In genomic region chr13:21232196-21232595, GRCh38 we compare ENCODE assay signal across 13 cellular contexts. TPM values are rescaled to one million over a fixed set of nuclear protein-coding genes. Genes with fewer than 3 reads are reported as not detected.
DNase-seq lines count a peak whose midpoint lies in the region; ATAC-seq and TF ChIP-seq lines count a peak whose summit lies in the region.
"Had no signal": no experiment of that assay in that cellular context is flagged by ENCODE, and none has a peak within 500 bp of the region (broad histone marks: within the 10 kb centered on the region; RNA-seq: fewer than 3 reads in every experiment).

No MANE protein-coding gene starts in this region.

- H3K4me1 ChIP-seq in right cardiac atrium (ENCODE audit: control insufficient read depth, insufficient read depth, low read length): no peaks in the 10 kb centered on the region
- H3K4me1 ChIP-seq in thymus (ENCODE audit: control insufficient read depth, insufficient read depth, low read length): peaks cover 27% of the 10 kb centered on the region
- H3K4me1 ChIP-seq: colonic mucosa had no signal

- H3K9me3 ChIP-seq in right cardiac atrium (ENCODE audit: control insufficient read depth, low read length): no peaks in the 10 kb centered on the region
- H3K9me3 ChIP-seq in thymus (ENCODE audit: control insufficient read depth): no peaks in the 10 kb centered on the region
- H3K9me3 ChIP-seq: colonic mucosa had no signal

- 50% methylated on average over 8 of the region's 8 CpGs for WGBS in right cardiac atrium
- 26% methylated on average over 8 of the region's 8 CpGs for WGBS in thymus

- H3K27ac ChIP-seq in right cardiac atrium (ENCODE audit: low read length) (no peak overlapping the region), thymus (ENCODE audit: low read depth) (peak overlapping the region; percentile 33)
- H3K27ac ChIP-seq: colonic mucosa had no signal

- ATAC-seq in right cardiac atrium (peak; percentile 76 to 78), GM19328 (IDR thresholded peaks at IDR 0.05; ENCODE audit: unreplicated experiment) (no peak), HG02884 (IDR thresholded peaks at IDR 0.05; ENCODE audit: unreplicated experiment) (no peak)

- H3K9me3 Mint-ChIP-seq in activated naive CD4-positive, alpha-beta T cell treated with anti-CD3 and anti-CD28 coated beads, Interleukin-2, amount 10 ng/mL, durations not matched to agents 7 days and 5 days: no peaks in the 10 kb centered on the region
- no peaks in the 10 kb centered on the region for H3K9me3 Mint-ChIP-seq in activated naive CD4-positive, alpha-beta T cell treated with anti-CD3 and anti-CD28 coated beads for 36 hours
- H3K9me3 Mint-ChIP-seq in MCF 10A (ENCODE audit: unreplicated experiment): no peaks in the 10 kb centered on the region
- H3K9me3 Mint-ChIP-seq: activated B cell treated with CpG ODN at 0.5 μM for 24 hours had no signal

- CTCF ChIA-PET in activated naive CD4-positive, alpha-beta T cell treated with anti-CD3 and anti-CD28 coated beads, Interleukin-2, amount 10 ng/mL, durations not matched to agents 7 days and 5 days (lab: Charles Lee): interaction anchor here (1.2 to 1.7 kb wide), 3 partner anchors 13 to 122 kb away, joined by 3 to 5 read pairs (median 3); no protein-coding TSS in a partner anchor
- CTCF ChIA-PET in activated naive CD4-positive, alpha-beta T cell treated with anti-CD3 and anti-CD28 coated beads for 36 hours (lab: Charles Lee): interaction anchor here (0.9 to 1.4 kb wide), 2 partner anchors 13 to 233 kb away, joined by 3 to 8 read pairs; no protein-coding TSS in a partner anchor
- CTCF ChIA-PET in MCF 10A (lab: Yijun Ruan, JAX): no interaction called here

- POLR2A ChIA-PET in MCF 10A (lab: Yijun Ruan, JAX): interaction anchor here (0.7 to 2.2 kb wide), 3 partner anchors 55 to 149 kb away, joined by 3 to 9 read pairs (median 3); partner anchors contain the start of genes MRPL57 and SKA3

- no TSS peak for BruUV-seq in MCF 10A (replicated peaks; lab: Mats Ljungman, UMichigan)

- H3K27me3 ChIP-seq in right cardiac atrium (ENCODE audit: control insufficient read depth, insufficient read depth) (no peaks in the 10 kb centered on the region), thymus (ENCODE audit: control insufficient read depth, insufficient read depth) (no peaks in the 10 kb centered on the region)
- H3K27me3 ChIP-seq: colonic mucosa had no signal

- no peak for TF ChIP-seq CTCF in MCF 10A (IDR thresholded peaks at IDR 0.05; ENCODE audit: unreplicated experiment)

- intact Hi-C loops in activated naive CD4-positive, alpha-beta T cell treated with anti-CD3 and anti-CD28 coated beads for 36 hours (cut with micrococcal nuclease): no loop called here
- intact Hi-C loops in MCF 10A (cut with micrococcal nuclease): no loop called here
- intact Hi-C loops in right cardiac atrium (cut with DNase I): no loop called here

- H3K36me3 ChIP-seq in thymus (ENCODE audit: control insufficient read depth, insufficient read depth): no peaks in the 10 kb centered on the region
- H3K36me3 ChIP-seq: colonic mucosa had no signal

- H3K4me3 ChIP-seq in right cardiac atrium (ENCODE audit: low read length) (no peak overlapping the region), thymus (ENCODE audit: low read length) (no peak overlapping the region)
- H3K4me3 ChIP-seq: colonic mucosa had no signal

- H3K36me3 Mint-ChIP-seq in activated naive CD4-positive, alpha-beta T cell treated with anti-CD3 and anti-CD28 coated beads, Interleukin-2, amount 10 ng/mL, durations not matched to agents 7 days and 5 days: no peaks in the 10 kb centered on the region
- H3K36me3 Mint-ChIP-seq in activated naive CD4-positive, alpha-beta T cell treated with anti-CD3 and anti-CD28 coated beads for 36 hours (ENCODE audit: low read depth): no peaks in the 10 kb centered on the region
- H3K36me3 Mint-ChIP-seq in MCF 10A (ENCODE audit: insufficient read depth, unreplicated experiment): no peaks in the 10 kb centered on the region

- no peak for DNase-seq in activated naive CD4-positive, alpha-beta T cell treated with anti-CD3 and anti-CD28 coated beads, Interleukin-2, amount 10 ng/mL, durations not matched to agents 7 days and 5 days
- no peak for DNase-seq in activated naive CD4-positive, alpha-beta T cell treated with anti-CD3 and anti-CD28 coated beads for 36 hours
- DNase-seq in MCF 10A (ENCODE audit: unreplicated experiment) (peak; percentile 26), right cardiac atrium (peak in 2 of 3 donors; percentile 30 to 53), NCI-H187 (lab: John Stamatoyannopoulos, UW) (no peak)
- DNase-seq: activated B cell treated with CpG ODN at 0.5 μM for 24 hours; colonic mucosa; NCI-H1092; NCI-H748 treated with DMSO at 0.1 percent for 48 hours; stimulated activated CD4-positive, alpha-beta T cell treated with anti-CD3 and anti-CD28 coated beads, Interleukin-4, amount 100 ng/mL, for 4 hours had no signal

- H3K27me3 Mint-ChIP-seq in activated naive CD4-positive, alpha-beta T cell treated with anti-CD3 and anti-CD28 coated beads, Interleukin-2, amount 10 ng/mL, durations not matched to agents 7 days and 5 days: peaks cover 32% of the 10 kb centered on the region
- peaks cover 2% of the 10 kb centered on the region for H3K27me3 Mint-ChIP-seq in activated naive CD4-positive, alpha-beta T cell treated with anti-CD3 and anti-CD28 coated beads for 36 hours (ENCODE audit: low read depth)
- no peaks in the 10 kb centered on the region for H3K27me3 Mint-ChIP-seq in MCF 10A (ENCODE audit: insufficient read depth, unreplicated experiment)

- peaks cover 17% of the 10 kb centered on the region for H3K4me1 Mint-ChIP-seq in activated naive CD4-positive, alpha-beta T cell treated with anti-CD3 and anti-CD28 coated beads, Interleukin-2, amount 10 ng/mL, durations not matched to agents 7 days and 5 days
- peaks cover 11% of the 10 kb centered on the region for H3K4me1 Mint-ChIP-seq in activated naive CD4-positive, alpha-beta T cell treated with anti-CD3 and anti-CD28 coated beads for 36 hours (ENCODE audit: low read depth)
- H3K4me1 Mint-ChIP-seq in MCF 10A (ENCODE audit: insufficient read depth, unreplicated experiment): no peaks in the 10 kb centered on the region
- H3K4me1 Mint-ChIP-seq: activated B cell treated with CpG ODN at 0.5 μM for 24 hours had no signal

- H3K27ac Mint-ChIP-seq in activated naive CD4-positive, alpha-beta T cell treated with anti-CD3 and anti-CD28 coated beads, Interleukin-2, amount 10 ng/mL, durations not matched to agents 7 days and 5 days: no peak overlapping the region
- no peak overlapping the region for H3K27ac Mint-ChIP-seq in activated naive CD4-positive, alpha-beta T cell treated with anti-CD3 and anti-CD28 coated beads for 36 hours
- H3K27ac Mint-ChIP-seq in MCF 10A (ENCODE audit: low read depth, unreplicated experiment): no peak overlapping the region
- H3K27ac Mint-ChIP-seq: activated B cell treated with CpG ODN at 0.5 μM for 24 hours had no signal

- peak overlapping the region; percentile 9 for H3K4me3 Mint-ChIP-seq in activated naive CD4-positive, alpha-beta T cell treated with anti-CD3 and anti-CD28 coated beads, Interleukin-2, amount 10 ng/mL, durations not matched to agents 7 days and 5 days
- no peak overlapping the region for H3K4me3 Mint-ChIP-seq in activated naive CD4-positive, alpha-beta T cell treated with anti-CD3 and anti-CD28 coated beads for 36 hours
- H3K4me3 Mint-ChIP-seq in MCF 10A (ENCODE audit: unreplicated experiment): no peak overlapping the region
- H3K4me3 Mint-ChIP-seq: activated B cell treated with CpG ODN at 0.5 μM for 24 hours had no signal

RNA-seq across cellular contexts. Expression of gene MRPL57, which starts 55.7 kb away (rescaled TPM):
- total RNA-seq in activated naive CD4-positive, alpha-beta T cell treated with anti-CD3 and anti-CD28 coated beads for 36 hours: 10 to 100 TPM; 19.0 to 21.0 TPM
- total RNA-seq in MCF 10A (2022): 16.8 and 20.8 TPM in 2 replicates
- 10 to 100 TPM; 19.3 to 25.5 (median 23.5) TPM for total RNA-seq in right cardiac atrium
- 38.8 TPM for polyA plus RNA-seq in right cardiac atrium
- 30.1 TPM for polyA plus RNA-seq in thymus

RNA-seq across cellular contexts. Expression of gene SKA3, which starts 55.8 kb away (rescaled TPM):
- total RNA-seq in activated naive CD4-positive, alpha-beta T cell treated with anti-CD3 and anti-CD28 coated beads for 36 hours: 10 to 100 TPM; 32.8 to 33.8 TPM
- total RNA-seq in MCF 10A (2022) (5.9 and 16.4 TPM in 2 replicates), right cardiac atrium (under 1 TPM in 3 of 4 donors, not detected in 1; 0.23 to 0.91 (median 0.68) TPM)
- polyA plus RNA-seq in right cardiac atrium (0.07 TPM), thymus (1.5 TPM)

Comparison
In these comparisons a context has a peak if more than half of its experiments do, and no peak if none do; other contexts are left out.
1. DNase-seq: peak in MCF 10A (single experiment) and right cardiac atrium (2 of 3); none in activated naive CD4-positive, alpha-beta T cell treated with anti-CD3 and anti-CD28 coated beads, Interleukin-2, amount 10 ng/mL, durations not matched to agents 7 days and 5 days (single experiment), activated naive CD4-positive, alpha-beta T cell treated with anti-CD3 and anti-CD28 coated beads for 36 hours (single experiment) and NCI-H187 (0 of 2).
2. ATAC-seq: peak in right cardiac atrium (2 of 2); none in GM19328 (single experiment) and HG02884 (single experiment).